ENCODE assay signal across 10 cellular contexts in the genomic region with DNA sequence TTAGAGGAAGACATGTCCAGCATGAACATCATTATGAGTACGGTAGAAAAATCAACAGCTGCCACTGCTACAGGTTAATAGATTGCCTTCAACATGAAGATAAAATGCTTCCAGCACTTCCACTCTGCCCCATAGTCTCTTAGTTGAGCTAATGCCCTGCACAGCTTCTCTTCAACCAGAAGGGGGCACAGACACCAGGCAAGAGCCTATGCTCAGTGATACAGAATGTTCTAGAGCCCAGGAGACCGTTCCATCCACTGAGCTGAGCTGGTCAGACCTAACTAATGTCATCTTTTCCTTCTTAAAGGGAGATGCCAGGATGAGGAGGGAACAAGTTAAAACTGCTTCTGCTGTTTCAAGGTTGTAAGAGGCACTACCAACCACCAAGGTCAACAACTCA. TPM values are rescaled to one million over a fixed set of nuclear protein-coding genes. Genes with fewer than 3 reads are reported as not detected.
A peak's percentile ranks its signal among the peaks of the same experiment; 100 is the strongest.
DNase-seq lines count a peak whose midpoint lies in the region; ATAC-seq and TF ChIP-seq lines count a peak whose summit lies in the region.
"Had no signal": no experiment of that assay in that cellular context is flagged by ENCODE, and none has a peak within 500 bp of the region (broad histone marks: within the 10 kb centered on the region; RNA-seq: fewer than 3 reads in every experiment).

No MANE protein-coding gene starts in this region.

- no peak overlapping the region for H3K9ac ChIP-seq in OCI-LY1 (ENCODE audit: low read length)

- no peaks in the 10 kb centered on the region for H4K20me1 ChIP-seq in OCI-LY1 (ENCODE audit: insufficient read depth, low read length)

- H3K4me1 ChIP-seq in OCI-LY1 (ENCODE audit: insufficient read depth, low read length, severe bottlenecking): no peaks in the 10 kb centered on the region

- DNase-seq in AML-193 (lab: John Stamatoyannopoulos, UW) (peak; percentile 6 to 14), fibroblast of pulmonary artery (ENCODE audit: low read depth) (peak; percentile 17), glomerular visceral epithelial cell (ENCODE audit: extremely low spot score) (no peak), GOT3 (lab: John Stamatoyannopoulos, UW) (no peak), left ventricle myocardium superior (no peak)
- no peak for DNase-seq in stimulated activated naive CD4-positive, alpha-beta T cell (lab: John Stamatoyannopoulos, UW)
- DNase-seq: activated naive CD8-positive, alpha-beta T cell treated with anti-CD3 and anti-CD28 coated beads, Interleukin-2, amount 50 U/mL, for 24 hours; NCI-H187 treated with DMSO at 0.1 percent for 48 hours had no signal

- H3K36me3 ChIP-seq in OCI-LY1 (ENCODE audit: insufficient read depth, low read length): no peaks in the 10 kb centered on the region

- H3K4me2 ChIP-seq in OCI-LY1 (ENCODE audit: low read length): no peak overlapping the region

- H3K4me3 ChIP-seq in OCI-LY1 (ENCODE audit: low read depth, low read length, poor library complexity, severe bottlenecking) (no peak overlapping the region), fibroblast of pulmonary artery (replicated peaks; ENCODE audit: low read depth, low read length) (no peak overlapping the region)

- peak; percentile 48 for ATAC-seq in GM18508 (IDR thresholded peaks at IDR 0.05; ENCODE audit: insufficient read depth, unreplicated experiment)
- ATAC-seq in left ventricle myocardium superior: no peak
- ATAC-seq: activated naive CD8-positive, alpha-beta T cell treated with anti-CD3 and anti-CD28 coated beads, Interleukin-2, amount 50 U/mL, for 24 hours had no signal

- no peaks in the 10 kb centered on the region for H3K9me3 ChIP-seq in OCI-LY1 (ENCODE audit: low read length)

- no peaks in the 10 kb centered on the region for H3K27me3 ChIP-seq in OCI-LY1 (ENCODE audit: insufficient read depth, low read length)

- no peaks in the 10 kb centered on the region for H3K79me2 ChIP-seq in OCI-LY1 (ENCODE audit: insufficient read depth, low read length)

- H3F3A ChIP-seq in OCI-LY1 (ENCODE audit: insufficient read depth, low read length): no peaks in the 10 kb centered on the region

- H3K9me2 ChIP-seq in OCI-LY1 (ENCODE audit: low read depth, low read length): no peaks in the 10 kb centered on the region

- TF ChIP-seq CTCF in OCI-LY1 (IDR thresholded peaks at IDR 0.05; ENCODE audit: low read length) (peak; percentile 46), fibroblast of pulmonary artery (IDR thresholded peaks at IDR 0.05; ENCODE audit: low read length, missing control alignments) (peak; percentile 44)

- intact Hi-C loops in left ventricle myocardium superior (cut with micrococcal nuclease): no loop called here

- no peak overlapping the region for H2AFZ ChIP-seq in OCI-LY1 (ENCODE audit: low read length)

- no peak overlapping the region for H3K27ac ChIP-seq in OCI-LY1 (ENCODE audit: low read depth, low read length, poor library complexity, severe bottlenecking)

RNA-seq across cellular contexts. Expression of gene SMIM10L2A, which starts 42.2 kb away (rescaled TPM):
- total RNA-seq in left ventricle myocardium superior: 2.3 TPM

RNA-seq across cellular contexts. Expression of gene INTS6L, which starts 56.5 kb away (rescaled TPM):
- total RNA-seq in left ventricle myocardium superior: 3.2 TPM

Comparison
In these comparisons a context has a peak if more than half of its experiments do, and no peak if none do; other contexts are left out.
1. DNase-seq: peak in AML-193 (2 of 2) and fibroblast of pulmonary artery (single experiment); none in stimulated activated naive CD4-positive, alpha-beta T cell (0 of 6), glomerular visceral epithelial cell (single experiment), GOT3 (single experiment) and left ventricle myocardium superior (single experiment).